8 cellular contexts compared by ENCODE assay signal in the genomic region with DNA sequence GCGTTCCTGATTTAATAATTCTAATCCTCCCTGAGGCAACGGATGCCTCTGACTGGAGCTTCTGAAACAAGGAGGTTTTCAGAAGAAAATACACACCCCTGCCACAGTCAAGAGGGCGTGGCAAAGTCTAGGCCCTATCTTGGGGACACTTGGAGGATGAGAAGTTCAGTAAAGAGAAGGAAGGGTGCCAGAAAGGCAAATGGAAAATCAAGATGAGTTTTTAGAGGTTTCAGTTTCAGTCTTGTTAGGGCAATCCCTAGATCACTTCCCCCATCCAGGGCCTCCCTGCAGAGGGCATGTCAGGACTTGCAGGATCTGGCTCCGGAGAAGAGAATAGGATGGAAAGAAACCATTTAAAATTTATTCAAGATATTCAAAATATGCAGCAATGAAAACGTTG. TPM values are rescaled to one million over a fixed set of nuclear protein-coding genes. Genes with fewer than 3 reads are reported as not detected.
DNase-seq lines count a peak whose midpoint lies in the region; ATAC-seq and TF ChIP-seq lines count a peak whose summit lies in the region.

No MANE protein-coding gene starts in this region.

- TF ChIP-seq CTCF in HEK293 (tag by site-specific recombination; IDR thresholded peaks at IDR 0.05) = no peak
- TF ChIP-seq CTCF in CD14-positive monocyte (IDR thresholded peaks at IDR 0.05) = no peak

- H3K27ac Mint-ChIP-seq in CD14-positive monocyte = peak overlapping the region in 1 of 7 donors; percentile 46

- H3K27me3 ChIP-seq in ectodermal cell (ENCODE audit: control insufficient read depth, insufficient read depth, low read length, poor library complexity, severe bottlenecking) = no peaks in the 10 kb centered on the region

- H3K4me1 Mint-ChIP-seq in CD14-positive monocyte = peaks cover 8% of the 10 kb centered on the region

- H3K9me3 Mint-ChIP-seq in CD14-positive monocyte = peaks cover 0 to 6% (median 0%) of the 10 kb centered on the region in 7 donors

- 58 to 68% methylated on average over 3 to 4 of the region's 5 CpGs for WGBS in ectodermal cell, 2 experiments
- WGBS in mesodermal cell (ENCODE audit: insufficient coverage in 2 of 2), 2 experiments = 78% methylated on average over 3 of the region's 5 CpGs; no CpG with 5 or more reads in 1 of the 2 experiments

- H3K4me3 ChIP-seq in HEK293 (ENCODE audit: low read depth, low read length) = no peak overlapping the region
- H3K4me3 ChIP-seq in ectodermal cell (ENCODE audit: insufficient read depth, low read depth, low read length) = no peak overlapping the region
- H3K4me3 ChIP-seq in mesodermal cell (ENCODE audit: extremely low read depth, insufficient read depth, low read length, poor library complexity, severe bottlenecking) = no peak overlapping the region

- H3K4me3 Mint-ChIP-seq in CD14-positive monocyte = no peak overlapping the region

- ATAC-seq in GM21381 (IDR thresholded peaks at IDR 0.05; ENCODE audit: unreplicated experiment) = no peak

- CTCF ChIA-PET in HEK293 (lab: Yijun Ruan, JAX) = interaction anchor here (0.6 kb wide), 1 partner anchor 250 kb away, joined by 3 read pairs; no protein-coding TSS in a partner anchor

- POLR2A ChIA-PET in HEK293 (lab: Yijun Ruan, JAX) = no interaction called here

- H3K4me1 ChIP-seq in HEK293 (ENCODE audit: control insufficient read depth, insufficient read depth, low read length) (no peaks in the 10 kb centered on the region), ectodermal cell (ENCODE audit: control insufficient read depth, insufficient read depth, low read length) (peaks cover 5% of the 10 kb centered on the region), mesodermal cell (ENCODE audit: control insufficient read depth, insufficient read depth, low read length, poor library complexity, severe bottlenecking) (peaks cover 17% of the 10 kb centered on the region)

- no peaks in the 10 kb centered on the region for H3K36me3 Mint-ChIP-seq in CD14-positive monocyte

- intact Hi-C loops in posterior cingulate gyrus (cut with DNase I) (no loop called here), CD14-positive monocyte (cut with micrococcal nuclease) (no loop called here)

- H3K36me3 ChIP-seq in HEK293 (ENCODE audit: control insufficient read depth in 2 of 2, insufficient read depth in 1 of 2, low read length in 2 of 2) = no peaks in the 10 kb centered on the region
- no peaks in the 10 kb centered on the region for H3K36me3 ChIP-seq in ectodermal cell (ENCODE audit: control insufficient read depth, insufficient read depth, low read length)
- H3K36me3 ChIP-seq in mesodermal cell (ENCODE audit: control insufficient read depth, insufficient read depth, low read length) = no peaks in the 10 kb centered on the region

- H3K27me3 Mint-ChIP-seq in CD14-positive monocyte (ENCODE audit: low read depth in 3 of 3) = no peaks in the 10 kb centered on the region

- H3K9me3 ChIP-seq in HEK293 (ENCODE audit: control insufficient read depth, insufficient read depth, low read depth, low read length) = no peaks in the 10 kb centered on the region
- H3K9me3 ChIP-seq in ectodermal cell (ENCODE audit: control insufficient read depth, low read length) = no peaks in the 10 kb centered on the region
- no peaks in the 10 kb centered on the region for H3K9me3 ChIP-seq in mesodermal cell (ENCODE audit: control insufficient read depth, low read length)

- H3K27ac ChIP-seq in HEK293 (ENCODE audit: extremely low read depth, low read depth, low read length) (peak overlapping the region; percentile 65), ectodermal cell (ENCODE audit: insufficient read depth, low read depth, low read length, poor library complexity, severe bottlenecking) (peak overlapping the region; percentile 54), mesodermal cell (ENCODE audit: low read depth, low read length, severe bottlenecking) (peak overlapping the region; percentile 75)

- DNase-seq in DMS 273 treated with DMSO at 0.1 percent for 48 hours (lab: John Stamatoyannopoulos, UW) (peak; percentile 52), NCI-H69 (lab: John Stamatoyannopoulos, UW) (peak; percentile 85), posterior cingulate gyrus (no peak), CD14-positive monocyte (ENCODE audit: low spot score) (no peak)

TF ChIP-seq in HEK293, 187 proteins besides CTCF, POLR2A, EP300 and RAD21 (continues in another document):
- no peak for TF ChIP-seq ZNF133 (tag by site-specific recombination; IDR thresholded peaks at IDR 0.05)
- TF ChIP-seq, protein P1, sequence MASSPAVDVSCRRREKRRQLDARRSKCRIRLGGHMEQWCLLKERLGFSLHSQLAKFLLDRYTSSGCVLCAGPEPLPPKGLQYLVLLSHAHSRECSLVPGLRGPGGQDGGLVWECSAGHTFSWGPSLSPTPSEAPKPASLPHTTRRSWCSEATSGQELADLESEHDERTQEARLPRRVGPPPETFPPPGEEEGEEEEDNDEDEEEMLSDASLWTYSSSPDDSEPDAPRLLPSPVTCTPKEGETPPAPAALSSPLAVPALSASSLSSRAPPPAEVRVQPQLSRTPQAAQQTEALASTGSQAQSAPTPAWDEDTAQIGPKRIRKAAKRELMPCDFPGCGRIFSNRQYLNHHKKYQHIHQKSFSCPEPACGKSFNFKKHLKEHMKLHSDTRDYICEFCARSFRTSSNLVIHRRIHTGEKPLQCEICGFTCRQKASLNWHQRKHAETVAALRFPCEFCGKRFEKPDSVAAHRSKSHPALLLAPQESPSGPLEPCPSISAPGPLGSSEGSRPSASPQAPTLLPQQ (tag by site-specific recombination; IDR thresholded peaks at IDR 0.05) = no peak
- no peak for TF ChIP-seq ZNF621 (tag by site-specific recombination; IDR thresholded peaks at IDR 0.05)
- 0 out of 2 replicates have a peak, but pooled peaks have one; percentile 7 for TF ChIP-seq ZIC2 (tag by site-specific recombination; IDR thresholded peaks at IDR 0.05)
- TF ChIP-seq ZBTB8A (tag by site-specific recombination; IDR thresholded peaks at IDR 0.05) = no peak
- TF ChIP-seq ZNF561 (tag by site-specific recombination; IDR thresholded peaks at IDR 0.05; ENCODE audit: borderline replicate concordance) = no peak
- TF ChIP-seq MZF1 (tag by site-specific recombination; IDR thresholded peaks at IDR 0.05; ENCODE audit: borderline replicate concordance) = peak; percentile 57; the same call in 1 of the 2 replicates
- TF ChIP-seq, protein P2, sequence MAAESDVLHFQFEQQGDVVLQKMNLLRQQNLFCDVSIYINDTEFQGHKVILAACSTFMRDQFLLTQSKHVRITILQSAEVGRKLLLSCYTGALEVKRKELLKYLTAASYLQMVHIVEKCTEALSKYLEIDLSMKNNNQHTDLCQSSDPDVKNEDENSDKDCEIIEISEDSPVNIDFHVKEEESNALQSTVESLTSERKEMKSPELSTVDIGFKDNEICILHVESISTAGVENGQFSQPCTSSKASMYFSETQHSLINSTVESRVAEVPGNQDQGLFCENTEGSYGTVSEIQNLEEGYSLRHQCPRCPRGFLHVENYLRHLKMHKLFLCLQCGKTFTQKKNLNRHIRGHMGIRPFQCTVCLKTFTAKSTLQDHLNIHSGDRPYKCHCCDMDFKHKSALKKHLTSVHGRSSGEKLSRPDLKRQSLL (tag by site-specific recombination; IDR thresholded peaks at IDR 0.05) = no peak
- TF ChIP-seq, protein P3, sequence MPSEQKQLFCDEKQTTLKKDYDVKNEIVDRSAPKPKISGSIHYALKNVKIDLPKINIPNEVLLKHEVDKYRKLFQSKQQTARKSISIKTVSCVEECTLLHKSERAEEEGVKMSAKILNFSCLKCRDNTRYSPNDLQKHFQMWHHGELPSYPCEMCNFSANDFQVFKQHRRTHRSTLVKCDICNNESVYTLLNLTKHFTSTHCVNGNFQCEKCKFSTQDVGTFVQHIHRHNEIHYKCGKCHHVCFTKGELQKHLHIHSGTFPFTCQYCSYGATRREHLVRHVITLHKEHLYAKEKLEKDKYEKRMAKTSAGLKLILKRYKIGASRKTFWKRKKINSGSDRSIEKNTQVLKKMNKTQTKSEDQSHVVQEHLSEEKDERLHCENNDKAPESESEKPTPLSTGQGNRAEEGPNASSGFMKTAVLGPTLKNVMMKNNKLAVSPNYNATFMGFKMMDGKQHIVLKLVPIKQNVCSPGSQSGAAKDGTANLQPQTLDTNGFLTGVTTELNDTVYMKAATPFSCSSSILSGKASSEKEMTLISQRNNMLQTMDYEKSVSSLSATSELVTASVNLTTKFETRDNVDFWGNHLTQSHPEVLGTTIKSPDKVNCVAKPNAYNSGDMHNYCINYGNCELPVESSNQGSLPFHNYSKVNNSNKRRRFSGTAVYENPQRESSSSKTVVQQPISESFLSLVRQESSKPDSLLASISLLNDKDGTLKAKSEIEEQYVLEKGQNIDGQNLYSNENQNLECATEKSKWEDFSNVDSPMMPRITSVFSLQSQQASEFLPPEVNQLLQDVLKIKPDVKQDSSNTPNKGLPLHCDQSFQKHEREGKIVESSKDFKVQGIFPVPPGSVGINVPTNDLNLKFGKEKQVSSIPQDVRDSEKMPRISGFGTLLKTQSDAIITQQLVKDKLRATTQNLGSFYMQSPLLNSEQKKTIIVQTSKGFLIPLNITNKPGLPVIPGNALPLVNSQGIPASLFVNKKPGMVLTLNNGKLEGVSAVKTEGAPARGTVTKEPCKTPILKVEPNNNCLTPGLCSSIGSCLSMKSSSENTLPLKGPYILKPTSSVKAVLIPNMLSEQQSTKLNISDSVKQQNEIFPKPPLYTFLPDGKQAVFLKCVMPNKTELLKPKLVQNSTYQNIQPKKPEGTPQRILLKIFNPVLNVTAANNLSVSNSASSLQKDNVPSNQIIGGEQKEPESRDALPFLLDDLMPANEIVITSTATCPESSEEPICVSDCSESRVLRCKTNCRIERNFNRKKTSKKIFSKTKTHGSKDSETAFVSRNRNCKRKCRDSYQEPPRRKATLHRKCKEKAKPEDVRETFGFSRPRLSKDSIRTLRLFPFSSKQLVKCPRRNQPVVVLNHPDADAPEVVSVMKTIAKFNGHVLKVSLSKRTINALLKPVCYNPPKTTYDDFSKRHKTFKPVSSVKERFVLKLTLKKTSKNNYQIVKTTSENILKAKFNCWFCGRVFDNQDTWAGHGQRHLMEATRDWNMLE (tag by site-specific recombination; conservative IDR thresholded peaks at IDR 0.05; ENCODE audit: low read depth) = peak; percentile 38; the same call in 1 of the 2 replicates
- no peak for TF ChIP-seq ZSCAN16 (tag by site-specific recombination; IDR thresholded peaks at IDR 0.05)
- no peak for TF ChIP-seq BCL11A (tag by site-specific recombination; IDR thresholded peaks at IDR 0.05; ENCODE audit: low read depth)
- 0 out of 2 replicates have a peak, but pooled peaks have one; percentile 24 for TF ChIP-seq ZBTB20 (tag by site-specific recombination; IDR thresholded peaks at IDR 0.05)
- no peak for TF ChIP-seq ZNF311 (tag by site-specific recombination; IDR thresholded peaks at IDR 0.05; ENCODE audit: borderline replicate concordance)

RNA-seq across cellular contexts. Expression of gene FGF2, which starts 28.5 kb away (rescaled TPM):
- polyA plus RNA-seq in ectodermal cell (2013, experiment 1 of 4) = 22.3 TPM
- polyA plus RNA-seq in ectodermal cell (2013, experiment 2 of 4) = 26.2 TPM
- polyA plus RNA-seq in ectodermal cell (2013, experiment 3 of 4) = 22.3 TPM
- 26.8 TPM for polyA plus RNA-seq in ectodermal cell (2013, experiment 4 of 4)
- polyA plus RNA-seq in mesodermal cell (2013, experiment 1 of 2) = 8.5 TPM
- polyA plus RNA-seq in mesodermal cell (2013, experiment 2 of 2) = 7.0 TPM
- polyA plus RNA-seq in CD14-positive monocyte = not detected

Comparison
In these comparisons a context has a peak if more than half of its experiments do, and no peak if none do; other contexts are left out.
1. DNase-seq: peak in DMS 273 treated with DMSO at 0.1 percent for 48 hours (single experiment) and NCI-H69 (single experiment); none in posterior cingulate gyrus (0 of 10) and CD14-positive monocyte (single experiment).
2. Peak in every context shown above with its lines, with median percentiles within 50 percentile points of each other: H3K27ac ChIP-seq.